In the genomic region with DNA sequence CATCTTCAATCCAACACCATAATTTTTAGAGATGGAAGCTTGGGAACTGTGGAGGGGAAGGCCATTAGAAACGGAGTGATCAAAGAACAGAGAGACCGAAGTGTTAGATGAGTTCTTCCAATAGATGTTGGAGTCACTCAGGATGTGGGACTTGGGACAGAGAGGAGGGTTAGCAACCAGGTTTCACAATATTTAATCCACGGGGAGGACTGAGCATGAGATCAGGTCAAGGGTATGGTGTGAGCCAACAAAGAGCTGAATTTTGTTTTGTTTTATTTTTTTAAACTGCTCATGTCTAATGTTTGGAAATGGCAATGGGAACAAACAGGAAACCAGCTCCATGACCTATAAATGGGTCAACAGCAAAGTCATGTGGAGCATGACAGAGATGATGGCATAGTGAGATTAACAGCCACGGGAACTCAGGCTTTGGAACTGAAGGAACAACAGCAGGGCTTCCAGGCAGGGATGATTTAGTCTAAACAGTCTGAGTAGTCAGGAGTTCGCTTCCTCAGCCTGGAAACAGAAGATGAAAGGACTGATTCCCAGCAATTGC, we compare ENCODE assay signal across 25 cellular contexts. TPM values are rescaled to one million over a fixed set of nuclear protein-coding genes. Genes with fewer than 3 reads are reported as not detected.
"Had no signal": no experiment of that assay in that cellular context is flagged by ENCODE, and none has a peak within 500 bp of the region (broad histone marks: within the 10 kb centered on the region; RNA-seq: fewer than 3 reads in every experiment).

No MANE protein-coding gene starts in this region.

- H3K27ac Mint-ChIP-seq: activated naive CD4-positive, alpha-beta T cell treated with anti-CD3 and anti-CD28 coated beads, Interleukin-2, amount 10 ng/mL, durations not matched to agents 7 days and 5 days; activated naive CD8-positive, alpha-beta T cell treated with anti-CD3 and anti-CD28 coated beads, Interleukin-2, amount 50 U/mL, for 24 hours; mesothelial cell of epicardium; stimulated activated memory B cell treated with anti-CD40 and anti-IgM and Interleukin-4, amounts not matched to agents 10 μg/mL and 1 μg/mL and 100 μg/mL, for 72 hours had no signal

- H3K4me1 Mint-ChIP-seq: activated naive CD4-positive, alpha-beta T cell treated with anti-CD3 and anti-CD28 coated beads, Interleukin-2, amount 10 ng/mL, durations not matched to agents 7 days and 5 days; activated naive CD8-positive, alpha-beta T cell treated with anti-CD3 and anti-CD28 coated beads, Interleukin-2, amount 50 U/mL, for 24 hours; mesothelial cell of epicardium had no signal

- H3K27ac ChIP-seq: cardiac muscle cell, lower lobe of right lung, VCaP had no signal

- H3K27me3 Mint-ChIP-seq: stimulated activated memory B cell treated with anti-CD40 and anti-IgM and Interleukin-4, amounts not matched to agents 10 μg/mL and 1 μg/mL and 100 μg/mL, for 72 hours had no signal

- ATAC-seq: activated naive CD8-positive, alpha-beta T cell treated with anti-CD3 and anti-CD28 coated beads, Interleukin-2, amount 50 U/mL, for 24 hours; lower lobe of right lung; stimulated activated memory B cell treated with anti-CD40 and anti-IgM and Interleukin-4, amounts not matched to agents 10 μg/mL and 1 μg/mL and 100 μg/mL, for 72 hours had no signal

- H3K4me1 ChIP-seq: lower lobe of right lung had no signal

- H3K36me3 ChIP-seq: cardiac muscle cell, esophagus muscularis mucosa, lower lobe of right lung had no signal

- H3K27me3 ChIP-seq: cardiac muscle cell, esophagus muscularis mucosa had no signal

- H3K4me3 ChIP-seq: cardiac muscle cell, esophagus muscularis mucosa, lower lobe of right lung, smooth muscle cell had no signal

- H3K9me3 Mint-ChIP-seq: activated naive CD4-positive, alpha-beta T cell treated with anti-CD3 and anti-CD28 coated beads, Interleukin-2, amount 10 ng/mL, durations not matched to agents 7 days and 5 days; activated naive CD8-positive, alpha-beta T cell treated with anti-CD3 and anti-CD28 coated beads, Interleukin-2, amount 50 U/mL, for 24 hours; stimulated activated memory B cell treated with anti-CD40 and anti-IgM and Interleukin-4, amounts not matched to agents 10 μg/mL and 1 μg/mL and 100 μg/mL, for 72 hours had no signal

- H3K36me3 Mint-ChIP-seq: activated naive CD4-positive, alpha-beta T cell treated with anti-CD3 and anti-CD28 coated beads, Interleukin-2, amount 10 ng/mL, durations not matched to agents 7 days and 5 days; mesothelial cell of epicardium; stimulated activated memory B cell treated with anti-CD40 and anti-IgM and Interleukin-4, amounts not matched to agents 10 μg/mL and 1 μg/mL and 100 μg/mL, for 72 hours had no signal

- H3K4me3 Mint-ChIP-seq: activated naive CD4-positive, alpha-beta T cell treated with anti-CD3 and anti-CD28 coated beads, Interleukin-2, amount 10 ng/mL, durations not matched to agents 7 days and 5 days; activated naive CD8-positive, alpha-beta T cell treated with anti-CD3 and anti-CD28 coated beads, Interleukin-2, amount 50 U/mL, for 24 hours; mesothelial cell of epicardium; stimulated activated memory B cell treated with anti-CD40 and anti-IgM and Interleukin-4, amounts not matched to agents 10 μg/mL and 1 μg/mL and 100 μg/mL, for 72 hours had no signal

- H3K9me3 ChIP-seq: esophagus muscularis mucosa, lower lobe of right lung had no signal

- DNase-seq: activated CD4-positive, alpha-beta T cell treated with anti-CD3 and anti-CD28 coated beads, Interleukin-2, amount 50 U/mL, for 1 hour; activated CD4-positive, CD25-positive, alpha-beta regulatory T cell treated with anti-CD3 and anti-CD28 coated beads, Interleukin-2, amount 50 U/mL, for 72 hours; activated CD8-positive, alpha-beta memory T cell treated with anti-CD3 and anti-CD28 coated beads for 24 hours; activated CD8-positive, alpha-beta memory T cell treated with anti-CD3 and anti-CD28 coated beads, Interleukin-2, amount 50 U/mL, for 48 hours; activated effector memory CD4-positive, alpha-beta T cell treated with Interleukin-2 at 50 U/mL for 16 hours; activated naive CD4-positive, alpha-beta T cell treated with anti-CD3 and anti-CD28 coated beads, Interleukin-2, amount 10 ng/mL, durations not matched to agents 7 days and 5 days; activated naive CD8-positive, alpha-beta T cell treated with anti-CD3 and anti-CD28 coated beads, Interleukin-2, amount 50 U/mL, for 24 hours; activated T-cell treated with anti-CD3 and anti-CD28 coated beads, Interleukin-2, amount 50 U/mL, for 48 hours; dermis blood vessel endothelial cell; effector memory CD4-positive, alpha-beta T cell; foreskin fibroblast; glutamatergic neuron; hippocampal formation; left cardiac atrium; lower lobe of right lung; occipital lobe; stimulated activated CD4-positive, alpha-beta T cell treated with anti-CD3 and anti-CD28 coated beads, Interleukin-4, amount 100 ng/mL, for 1 hour; T1000 had no signal

RNA-seq across cellular contexts. Expression of a gene that starts 38.9 kb away (rescaled TPM):
- total RNA-seq: dermis blood vessel endothelial cell; T-helper 1 cell treated with Interleukin-12 subunit alpha and Interleukin-12 subunit beta and Interleukin-4 antibody, amounts not matched to agents 30 ng/mL and 1 ng/mL, for 36 hours had no signal
